ENCODE assay signal across 1 cellular context in the genomic region with DNA sequence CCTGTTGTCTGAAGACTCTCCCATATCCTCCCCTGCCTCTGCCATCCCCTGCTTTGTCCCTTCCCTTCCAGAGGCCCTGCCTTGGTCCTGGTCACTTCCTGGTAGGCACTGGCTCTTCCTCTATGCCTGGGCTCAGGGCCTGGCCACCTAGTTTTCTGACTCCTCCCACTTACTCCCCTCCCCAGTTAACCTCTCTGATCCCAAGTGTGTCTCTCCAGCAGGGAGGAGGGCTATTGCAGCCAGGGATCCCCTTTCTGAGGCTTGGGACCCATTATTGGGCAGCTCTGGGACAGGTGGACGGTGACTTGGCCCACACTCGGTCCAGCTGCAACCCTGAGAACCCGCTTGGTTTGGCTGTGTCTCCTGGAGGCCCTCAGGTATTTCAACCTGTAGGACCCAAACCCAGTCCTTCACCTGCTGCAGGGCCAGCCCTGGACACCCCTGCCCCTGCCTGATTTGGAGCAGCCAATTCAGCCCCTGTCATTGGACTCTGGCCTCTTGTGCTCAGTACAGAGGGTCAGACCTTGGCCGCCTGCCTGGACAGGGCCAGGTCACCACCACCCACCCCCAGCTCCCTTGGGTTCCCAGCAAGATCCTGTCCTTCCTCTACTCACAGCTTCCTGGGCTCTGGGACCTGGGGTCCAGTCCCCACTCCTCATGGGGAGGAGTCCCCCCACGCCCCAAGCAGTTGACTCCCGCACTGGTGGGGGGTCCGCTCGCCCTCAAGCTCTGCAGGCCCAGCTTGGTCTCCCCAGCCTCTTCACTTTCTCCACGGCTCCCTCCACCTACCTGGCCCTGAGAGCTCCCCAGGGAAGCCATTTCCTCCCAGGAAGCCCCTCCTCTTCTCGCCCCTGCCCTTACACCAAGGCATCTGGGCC.
TF ChIP-seq lines count a peak whose summit lies in the region.

No MANE protein-coding gene starts in this region.

TF ChIP-seq in HepG2, 621 proteins besides CTCF, POLR2A, EP300 and RAD21 (continued from another document):
- TF ChIP-seq, protein P1, sequence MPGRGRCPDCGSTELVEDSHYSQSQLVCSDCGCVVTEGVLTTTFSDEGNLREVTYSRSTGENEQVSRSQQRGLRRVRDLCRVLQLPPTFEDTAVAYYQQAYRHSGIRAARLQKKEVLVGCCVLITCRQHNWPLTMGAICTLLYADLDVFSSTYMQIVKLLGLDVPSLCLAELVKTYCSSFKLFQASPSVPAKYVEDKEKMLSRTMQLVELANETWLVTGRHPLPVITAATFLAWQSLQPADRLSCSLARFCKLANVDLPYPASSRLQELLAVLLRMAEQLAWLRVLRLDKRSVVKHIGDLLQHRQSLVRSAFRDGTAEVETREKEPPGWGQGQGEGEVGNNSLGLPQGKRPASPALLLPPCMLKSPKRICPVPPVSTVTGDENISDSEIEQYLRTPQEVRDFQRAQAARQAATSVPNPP (CRISPR knock-in tag; IDR thresholded peaks at IDR 0.05), result no peak
- TF ChIP-seq MED1 (CRISPR knock-in tag; IDR thresholded peaks at IDR 0.05) (0 out of 2 replicates have a peak, but pooled peaks have one; percentile 42), SYNCRIP (IDR thresholded peaks at IDR 0.05; ENCODE audit: insufficient read depth, low read depth, low read length) (no peak), RFX1 (IDR thresholded peaks at IDR 0.05) (no peak), STAT6 (CRISPR knock-in tag; IDR thresholded peaks at IDR 0.05; ENCODE audit: borderline replicate concordance) (no peak)
- TF ChIP-seq, protein P2, sequence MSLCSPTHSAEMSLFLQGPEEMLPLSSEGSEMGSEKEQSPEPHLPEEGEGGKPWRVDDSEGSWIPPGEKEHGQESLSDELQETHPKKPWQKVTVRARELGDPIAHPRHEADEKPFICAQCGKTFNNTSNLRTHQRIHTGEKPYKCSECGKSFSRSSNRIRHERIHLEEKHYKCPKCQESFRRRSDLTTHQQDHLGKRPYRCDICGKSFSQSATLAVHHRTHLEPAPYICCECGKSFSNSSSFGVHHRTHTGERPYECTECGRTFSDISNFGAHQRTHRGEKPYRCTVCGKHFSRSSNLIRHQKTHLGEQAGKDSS (CRISPR knock-in tag; IDR thresholded peaks at IDR 0.05; ENCODE audit: borderline replicate concordance, low read depth), result peak; percentile 30; the same call in 1 of the 2 replicates
- TF ChIP-seq, protein P3, sequence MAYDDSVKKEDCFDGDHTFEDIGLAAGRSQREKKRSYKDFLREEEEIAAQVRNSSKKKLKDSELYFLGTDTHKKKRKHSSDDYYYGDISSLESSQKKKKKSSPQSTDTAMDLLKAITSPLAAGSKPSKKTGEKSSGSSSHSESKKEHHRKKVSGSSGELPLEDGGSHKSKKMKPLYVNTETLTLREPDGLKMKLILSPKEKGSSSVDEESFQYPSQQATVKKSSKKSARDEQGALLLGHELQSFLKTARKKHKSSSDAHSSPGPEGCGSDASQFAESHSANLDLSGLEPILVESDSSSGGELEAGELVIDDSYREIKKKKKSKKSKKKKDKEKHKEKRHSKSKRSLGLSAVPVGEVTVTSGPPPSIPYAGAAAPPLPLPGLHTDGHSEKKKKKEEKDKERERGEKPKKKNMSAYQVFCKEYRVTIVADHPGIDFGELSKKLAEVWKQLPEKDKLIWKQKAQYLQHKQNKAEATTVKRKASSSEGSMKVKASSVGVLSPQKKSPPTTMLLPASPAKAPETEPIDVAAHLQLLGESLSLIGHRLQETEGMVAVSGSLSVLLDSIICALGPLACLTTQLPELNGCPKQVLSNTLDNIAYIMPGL (CRISPR knock-in tag; IDR thresholded peaks at IDR 0.05; ENCODE audit: borderline replicate concordance in 1 of 2, low read depth in 1 of 2), result no peak
